ENCODE assay signal across 4 cellular contexts in the genomic region with DNA sequence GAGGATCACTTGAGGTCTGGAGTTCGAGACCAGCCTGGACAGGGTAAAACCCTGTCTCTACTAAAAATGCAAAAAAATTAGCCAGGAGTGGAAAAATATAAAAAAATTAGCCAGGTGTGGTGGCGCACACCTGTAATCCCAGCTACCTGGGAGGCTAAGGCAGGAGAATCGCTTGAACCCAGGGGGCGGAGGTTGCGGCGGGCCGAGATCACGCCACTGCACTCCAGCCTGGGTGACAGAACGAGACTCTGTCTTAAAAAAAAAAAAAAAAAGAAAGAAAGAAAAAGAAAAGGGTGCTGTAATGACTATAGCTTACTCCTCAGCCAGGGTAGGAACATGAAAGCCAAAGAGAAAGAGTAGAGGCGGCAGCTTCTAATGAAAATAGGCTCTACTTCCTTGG. TPM values are rescaled to one million over a fixed set of nuclear protein-coding genes. Genes with fewer than 3 reads are reported as not detected.
DNase-seq lines count a peak whose midpoint lies in the region; ATAC-seq, FAIRE-seq and TF ChIP-seq lines count a peak whose summit lies in the region.
"Not testable (repeated sequence)": the region's sequence is repeated elsewhere in the genome, so short reads cannot be mapped to it uniquely, and the experiment has no call there.

No MANE protein-coding gene starts in this region.

- not testable (repeated sequence) for TF ChIP-seq POLR2A in K562 (conservative IDR thresholded peaks at IDR 0.05)

- TF ChIP-seq EP300 in K562 (IDR thresholded peaks at IDR 0.05; ENCODE audit: low read length): not testable (repeated sequence)

- H3K79me2 ChIP-seq in K562 (ENCODE audit: control insufficient read depth, insufficient read depth, low read length): peaks cover 80% of the 10 kb centered on the region

- not testable (repeated sequence) for TF ChIP-seq CTCF in VCaP (conservative IDR thresholded peaks at IDR 0.05); K562 (IDR thresholded peaks at IDR 0.05 in 2 of 3, conservative IDR thresholded peaks at IDR 0.05 in 1 of 3; ENCODE audit: insufficient read depth in 2 of 3, low read depth in 1 of 3, low read length in 3 of 3); MCF 10A (IDR thresholded peaks at IDR 0.05; ENCODE audit: unreplicated experiment)

- H3K9ac ChIP-seq in K562 (ENCODE audit: insufficient read depth in 1 of 2, low read depth in 2 of 2, low read length in 2 of 2): not testable (repeated sequence)

- intact Hi-C loops in K562 (cut with micrococcal nuclease); MCF 10A (cut with micrococcal nuclease): not testable (repeated sequence)

- FAIRE-seq in K562 (lab: Jason Lieb, UNC): not testable (repeated sequence)

- H3K4me3 ChIP-seq in K562: not testable (repeated sequence)

- H2AFZ ChIP-seq in K562 (ENCODE audit: low read depth, low read length): not testable (repeated sequence)

- CTCF ChIA-PET in K562 (lab: Yijun Ruan, JAX; ENCODE audit: low intra/inter-chr PET ratio): not testable (repeated sequence)
- CTCF ChIA-PET in MCF 10A (lab: Yijun Ruan, JAX): interaction anchor here (0.7 kb wide), 1 partner anchor 26 kb away, joined by 5 read pairs; no protein-coding TSS in a partner anchor

- not testable (repeated sequence) for BruUV-seq in K562 (replicated peaks; lab: Mats Ljungman, UMichigan); MCF 10A (replicated peaks; lab: Mats Ljungman, UMichigan)

- ATAC-seq in T-helper 17 cell, K562: not testable (repeated sequence)

- H4K20me1 ChIP-seq in K562 (replicated peaks; ENCODE audit: control insufficient read depth, insufficient read depth, low read length): not testable (repeated sequence)

- H3K4me2 ChIP-seq in K562 (ENCODE audit: insufficient read depth, low read length): not testable (repeated sequence)

- not testable (repeated sequence) for H3K27me3 ChIP-seq in K562 (ENCODE audit: control insufficient read depth in 2 of 2, insufficient read depth in 2 of 2, low read length in 2 of 2)

- H3K4me1 ChIP-seq in K562 (replicated peaks in 1 of 2; ENCODE audit: control insufficient read depth in 2 of 2, insufficient read depth in 2 of 2, low read length in 2 of 2): not testable (repeated sequence)

- not testable (repeated sequence) for H3K36me3 Mint-ChIP-seq in T-helper 17 cell (ENCODE audit: low read depth)
- peaks cover 86% of the 10 kb centered on the region for H3K36me3 Mint-ChIP-seq in MCF 10A (ENCODE audit: insufficient read depth, unreplicated experiment)

- H3K27ac Mint-ChIP-seq in T-helper 17 cell: peak overlapping the region; percentile 43
- peak overlapping the region; percentile 39 for H3K27ac Mint-ChIP-seq in MCF 10A (ENCODE audit: low read depth, unreplicated experiment)

- peaks cover 25% of the 10 kb centered on the region for H3K4me1 Mint-ChIP-seq in T-helper 17 cell
- not testable (repeated sequence) for H3K4me1 Mint-ChIP-seq in MCF 10A (ENCODE audit: insufficient read depth, unreplicated experiment)

- POLR2A ChIA-PET in K562 (lab: Yijun Ruan, JAX): interaction anchor here (0.6 to 1.4 kb wide), 3 partner anchors 11 to 125 kb away, joined by 4 read pairs; no protein-coding TSS in a partner anchor
- POLR2A ChIA-PET in MCF 10A (lab: Yijun Ruan, JAX): interaction anchor here (0.5 kb wide), 1 partner anchor 182 kb away, joined by 3 read pairs; no protein-coding TSS in a partner anchor

- DNase-seq in T-helper 17 cell; K562 (ENCODE audit: extremely low read depth in 1 of 4, low spot score in 3 of 4); MCF 10A (ENCODE audit: unreplicated experiment): not testable (repeated sequence)

- not testable (repeated sequence) for H3K9me3 ChIP-seq in T-helper 17 cell (ENCODE audit: control insufficient read depth, low read length, poor library complexity, severe bottlenecking); K562 (replicated peaks; ENCODE audit: control insufficient read depth, insufficient read depth, low read depth, low read length)

- not testable (repeated sequence) for H3K9me3 Mint-ChIP-seq in MCF 10A (ENCODE audit: unreplicated experiment)

- TF ChIP-seq RAD21 in K562 (CRISPR knock-in tag; conservative IDR thresholded peaks at IDR 0.05 in 1 of 2, IDR thresholded peaks at IDR 0.05 in 1 of 2): not testable (repeated sequence)

- peaks cover 70% of the 10 kb centered on the region for H3K36me3 ChIP-seq in K562 (ENCODE audit: control insufficient read depth, insufficient read depth, low read length)

- H3K27me3 Mint-ChIP-seq in T-helper 17 cell; MCF 10A (ENCODE audit: insufficient read depth, unreplicated experiment): not testable (repeated sequence)

- in situ Hi-C loops in K562 (cut with MboI): loop anchor here (25.0 kb wide), 1 partner anchor 556 kb away; a partner anchor contains a TSS

- WGBS in K562 (ENCODE audit: insufficient coverage, low coverage, missing lambda C conversion rate): 91% methylated on average over 9 of the region's 10 CpGs

- not testable (repeated sequence) for H3K9me1 ChIP-seq in K562 (ENCODE audit: control insufficient read depth, insufficient read depth, low read length)

- peak overlapping the region; percentile 9; the same call in 1 of the 2 replicates for H3K27ac ChIP-seq in VCaP
- H3K27ac ChIP-seq in K562 (ENCODE audit: extremely low read depth, low read depth, low read length): not testable (repeated sequence)

- not testable (repeated sequence) for H3K4me3 Mint-ChIP-seq in T-helper 17 cell; MCF 10A (ENCODE audit: unreplicated experiment)

TF ChIP-seq in K562, 482 proteins besides CTCF, POLR2A, EP300 and RAD21:
- TF ChIP-seq BCOR (IDR thresholded peaks at IDR 0.05): 0 out of 2 replicates have a peak, but pooled peaks have one; percentile 17

RNA-seq across cellular contexts. Expression of a gene that starts 4.8 kb away (rescaled TPM):
- total RNA-seq in T-helper 17 cell (1 to 10 TPM; 1.9 to 3.9 TPM), K562 (2014; rRNA removed) (19.4 and 22.9 TPM in 2 replicates), K562 (2014; rRNA removed; fragmentation: Illumina TruSeq; extraction: Trizol) (48.8 and 50.2 TPM in 2 replicates), K562 (2015; rRNA removed; fragmentation: Illumina TruSeq; extraction: Trizol) (50.6 and 53.9 TPM in 2 replicates), K562 (2021) (59.3 and 61.3 TPM in 2 replicates), MCF 10A (2022) (28.0 and 38.9 TPM in 2 replicates)
- 16.7 and 21.2 TPM in 2 replicates for total RNA-seq in K562 (2011; cell fraction: chromatin; rRNA removed; ENCODE audit: low replicate concordance)
- 11.3 and 11.4 TPM in 2 replicates for total RNA-seq in K562 (2011; cell fraction: nucleolus; rRNA removed)
- 16.6 and 20.1 TPM in 2 replicates for total RNA-seq in K562 (2011; cell fraction: nucleoplasm; rRNA removed)
- polyA plus RNA-seq in K562 (2011; rRNA removed) (42.7 and 51.0 TPM in 2 replicates), K562 (2014; fragmentation: Illumina TruSeq; extraction: Trizol) (37.3 and 45.9 TPM in 2 replicates), K562 (2014; fragmentation: Nextera tagmentation; extraction: Ambion mirVana) (10 to 100 TPM; 59.6 to 82.8 TPM), K562 (2014; rRNA removed) (34.2 and 43.7 TPM in 2 replicates)
- polyA plus RNA-seq in K562 (2011; cell fraction: cytosol; rRNA removed): 36.2 and 36.6 TPM in 2 replicates
- 10.2 and 11.7 TPM in 2 replicates for polyA plus RNA-seq in K562 (2011; cell fraction: nucleus; rRNA removed)
- 34.6 and 49.3 TPM in 2 replicates for polyA plus RNA-seq in K562 (2012)
- polyA minus RNA-seq in K562 (2011; rRNA and poly(A)+ RNA removed): 41.9 and 45.6 TPM in 2 replicates
- polyA minus RNA-seq in K562 (2011; cell fraction: cytosol; rRNA and poly(A)+ RNA removed): 13.6 and 15.3 TPM in 2 replicates
- polyA minus RNA-seq in K562 (2011; cell fraction: nucleus; rRNA and poly(A)+ RNA removed): 3.8 and 6.0 TPM in 2 replicates

RNA-seq across cellular contexts. Expression of a gene that starts 32.9 kb away (rescaled TPM):
- total RNA-seq in T-helper 17 cell (10 to 100 TPM; 13.5 to 16.8 TPM), K562 (2014; rRNA removed) (12.2 and 15.7 TPM in 2 replicates), K562 (2014; rRNA removed; fragmentation: Illumina TruSeq; extraction: Trizol) (22.2 and 24.5 TPM in 2 replicates), K562 (2015; rRNA removed; fragmentation: Illumina TruSeq; extraction: Trizol) (18.7 and 21.0 TPM in 2 replicates), K562 (2021) (19.7 and 20.4 TPM in 2 replicates), MCF 10A (2022) (16.2 and 18.6 TPM in 2 replicates)
- total RNA-seq in K562 (2011; cell fraction: chromatin; rRNA removed; ENCODE audit: low replicate concordance): 36.6 and 41.8 TPM in 2 replicates
- 10.1 and 12.7 TPM in 2 replicates for total RNA-seq in K562 (2011; cell fraction: nucleolus; rRNA removed)
- 13.9 and 15.3 TPM in 2 replicates for total RNA-seq in K562 (2011; cell fraction: nucleoplasm; rRNA removed)
- polyA plus RNA-seq in K562 (2011; rRNA removed) (18.1 and 18.4 TPM in 2 replicates), K562 (2014; fragmentation: Illumina TruSeq; extraction: Trizol) (8.5 and 9.2 TPM in 2 replicates), K562 (2014; fragmentation: Nextera tagmentation; extraction: Ambion mirVana) (1 to 10 TPM; 4.9 to 6.1 TPM), K562 (2014; rRNA removed) (7.9 and 8.8 TPM in 2 replicates)
- 6.6 and 10.7 TPM in 2 replicates for polyA plus RNA-seq in K562 (2011; cell fraction: cytosol; rRNA removed)
- 4.6 and 6.0 TPM in 2 replicates for polyA plus RNA-seq in K562 (2011; cell fraction: nucleus; rRNA removed)
- 6.2 and 6.5 TPM in 2 replicates for polyA plus RNA-seq in K562 (2012)
- polyA minus RNA-seq in K562 (2011; rRNA and poly(A)+ RNA removed): 43.7 and 54.2 TPM in 2 replicates
- polyA minus RNA-seq in K562 (2011; cell fraction: cytosol; rRNA and poly(A)+ RNA removed): 13.9 and 15.0 TPM in 2 replicates
- 11.4 and 26.4 TPM in 2 replicates for polyA minus RNA-seq in K562 (2011; cell fraction: nucleus; rRNA and poly(A)+ RNA removed)
